In the genomic region with DNA sequence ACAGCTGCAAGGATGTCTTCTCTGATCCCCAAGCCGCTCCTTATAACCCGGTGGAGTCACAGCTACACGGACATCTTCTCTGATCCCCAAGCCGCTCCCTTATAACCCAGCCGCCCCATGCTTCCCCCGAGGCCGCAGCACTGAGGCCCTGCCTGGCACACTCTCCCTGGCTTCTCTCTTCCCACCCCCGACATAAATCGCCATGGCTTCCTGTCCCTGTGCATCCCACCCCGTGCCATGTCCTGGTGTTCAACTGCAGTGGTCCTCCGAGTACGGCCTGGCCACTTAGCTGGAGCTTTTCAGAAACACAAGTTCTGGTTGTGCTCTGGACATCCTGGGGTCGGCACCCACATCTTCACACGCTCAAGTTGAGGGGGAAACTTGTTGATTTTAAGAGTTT, we compare ENCODE assay signal across 11 cellular contexts.
DNase-seq lines count a peak whose midpoint lies in the region; ATAC-seq, FAIRE-seq and TF ChIP-seq lines count a peak whose summit lies in the region.
"Had no signal": no experiment of that assay in that cellular context is flagged by ENCODE, and none has a peak within 500 bp of the region (broad histone marks: within the 10 kb centered on the region; RNA-seq: fewer than 3 reads in every experiment).

No MANE protein-coding gene starts in this region.

- BruUV-seq in GM12878 (replicated peaks; lab: Mats Ljungman, UMichigan) = TSS peak; percentile 44

- 92% methylated on average over 12 of the region's 14 CpGs for WGBS in GM12878 (ENCODE audit: insufficient coverage, insufficient replicate concordance, low lambda C conversion rate, missing lambda C conversion rate)
- WGBS in mesodermal cell (ENCODE audit: insufficient coverage in 2 of 2), 2 experiments = 85 to 90% methylated on average over 9 to 13 of the region's 14 CpGs
- 49 to 50% methylated on average over 14 of the region's 14 CpGs for WGBS in tibial nerve, 2 donors

- peak overlapping the region; percentile 73 for H3K27ac Mint-ChIP-seq in activated naive CD4-positive, alpha-beta T cell treated with anti-CD3 and anti-CD28 coated beads, Interleukin-2, amount 50 U/mL, for 24 hours

- H3K4me3 ChIP-seq in GM12878 = no peak overlapping the region
- no peak overlapping the region for H3K4me3 ChIP-seq in mesodermal cell (ENCODE audit: extremely low read depth, insufficient read depth, low read length, poor library complexity, severe bottlenecking)
- H3K4me3 ChIP-seq in tibial nerve = no peak overlapping the region

- SMC1A ChIA-PET in GM12878 (lab: Charles Lee; ENCODE audit: uncharacterized antibody, unreplicated experiment) = no interaction called here

- POLR2A ChIA-PET in GM12878 (lab: Charles Lee) = no interaction called here

- no peak for DNase-seq in activated naive CD4-positive, alpha-beta T cell treated with Interleukin-2 at 50 U/mL for 16 hours
- DNase-seq in GM12878 (ENCODE audit: low read depth, low spot score) = no peak
- DNase-seq in tibial nerve (ENCODE audit: low spot score in 2 of 2) = peak in 1 of 2 donors; percentile 11
- no peak for DNase-seq in germinal center (ENCODE audit: low spot score)
- DNase-seq in OCI-M2 (lab: John Stamatoyannopoulos, UW; ENCODE audit: unreplicated experiment) = no peak
- no peak for DNase-seq in HUDEP-2 (lab: John Stamatoyannopoulos, UW; ENCODE audit: unreplicated experiment in 76 of 76)
- DNase-seq: HCEC 1CT, NCI-H446 treated with DMSO at 0.1 percent for 48 hours, SHP77 treated with DMSO at 0.1 percent for 48 hours had no signal

- H3K4me2 ChIP-seq in GM12878 (ENCODE audit: control insufficient read depth, insufficient read depth) = no peak overlapping the region

- H3K4me1 Mint-ChIP-seq in activated naive CD4-positive, alpha-beta T cell treated with anti-CD3 and anti-CD28 coated beads, Interleukin-2, amount 50 U/mL, for 24 hours = peaks cover 39% of the 10 kb centered on the region

- TF ChIP-seq POLR2A in GM12878 (IDR thresholded peaks at IDR 0.05; ENCODE audit: low read depth, low read length) (no peak), tibial nerve (IDR thresholded peaks at IDR 0.05) (no peak)

- RAD21 ChIA-PET in GM12878 (lab: Charles Lee; ENCODE audit: unreplicated experiment) = no interaction called here

- no peak for TF ChIP-seq RAD21 in GM12878 (IDR thresholded peaks at IDR 0.05; ENCODE audit: insufficient read depth, low read depth, low read length)

- H3K79me2 ChIP-seq in GM12878 (ENCODE audit: control insufficient read depth, insufficient read depth, low read length) = no peaks in the 10 kb centered on the region

- H3K9ac ChIP-seq in GM12878 (ENCODE audit: control insufficient read depth, insufficient read depth, low read length) = no peak overlapping the region

- ATAC-seq in GM12878 = no peak

- no peaks in the 10 kb centered on the region for H3K9me3 Mint-ChIP-seq in activated naive CD4-positive, alpha-beta T cell treated with anti-CD3 and anti-CD28 coated beads, Interleukin-2, amount 50 U/mL, for 24 hours

- TF ChIP-seq EP300 in GM12878 (IDR thresholded peaks at IDR 0.05; ENCODE audit: borderline replicate concordance in 1 of 2, control insufficient read depth in 1 of 2, low read depth in 2 of 2, low read length in 2 of 2) (no peak), tibial nerve (IDR thresholded peaks at IDR 0.05) (no peak)

- peaks cover 15% of the 10 kb centered on the region for H3K4me1 ChIP-seq in GM12878 (ENCODE audit: control insufficient read depth, insufficient read depth, low read length)
- peaks cover 17% of the 10 kb centered on the region for H3K4me1 ChIP-seq in mesodermal cell (ENCODE audit: control insufficient read depth, insufficient read depth, low read length, poor library complexity, severe bottlenecking)
- peaks cover 0 to 52% (median 24%) of the 10 kb centered on the region in 4 donors for H3K4me1 ChIP-seq in tibial nerve

- CTCF ChIA-PET in GM12878 (lab: Yijun Ruan, JAX) = no interaction called here

- H3K27ac ChIP-seq in GM12878 (ENCODE audit: control insufficient read depth, insufficient read depth) = no peak overlapping the region
- peak overlapping the region; percentile 74 for H3K27ac ChIP-seq in mesodermal cell (ENCODE audit: low read depth, low read length, severe bottlenecking)
- H3K27ac ChIP-seq in tibial nerve = peak overlapping the region in 3 of 4 donors; percentile 6 to 69 (median 37)

- H3K36me3 ChIP-seq in GM12878 (ENCODE audit: control insufficient read depth in 2 of 2, insufficient read depth in 2 of 2, low read length in 1 of 2) = peaks cover 3 to 14% of the 10 kb centered on the region in 2 experiments
- H3K36me3 ChIP-seq in mesodermal cell (ENCODE audit: control insufficient read depth, insufficient read depth, low read length) = peaks cover 68% of the 10 kb centered on the region
- peaks cover 0 to 24% (median 0%) of the 10 kb centered on the region in 3 donors for H3K36me3 ChIP-seq in tibial nerve

- H3K4me3 Mint-ChIP-seq in activated naive CD4-positive, alpha-beta T cell treated with anti-CD3 and anti-CD28 coated beads, Interleukin-2, amount 50 U/mL, for 24 hours = no peak overlapping the region

- no peak for TF ChIP-seq CTCF in GM12878 (IDR thresholded peaks at IDR 0.05 in 2 of 3, conservative IDR thresholded peaks at IDR 0.05 in 1 of 3; ENCODE audit: control insufficient read depth in 2 of 3, extremely low read depth in 1 of 3, insufficient read depth in 1 of 3, low read depth in 3 of 3, low read length in 3 of 3)
- no peak for TF ChIP-seq CTCF in tibial nerve (IDR thresholded peaks at IDR 0.05)

- peaks cover 10% of the 10 kb centered on the region for H3K36me3 Mint-ChIP-seq in activated naive CD4-positive, alpha-beta T cell treated with anti-CD3 and anti-CD28 coated beads, Interleukin-2, amount 50 U/mL, for 24 hours

- H3K27me3 Mint-ChIP-seq in activated naive CD4-positive, alpha-beta T cell treated with anti-CD3 and anti-CD28 coated beads, Interleukin-2, amount 50 U/mL, for 24 hours = no peaks in the 10 kb centered on the region

- intact Hi-C loops in GM12878 (cut with micrococcal nuclease; ENCODE audit: unreplicated experiment) = no loop called here

- H3K27me3 ChIP-seq in GM12878 (replicated peaks in 1 of 2; ENCODE audit: control insufficient read depth in 2 of 2, insufficient read depth in 2 of 2, low read length in 1 of 2) (no peaks in the 10 kb centered on the region), tibial nerve (no peaks in the 10 kb centered on the region)

- no peak for FAIRE-seq in GM12878 (lab: Jason Lieb, UNC)

- H3K9me3 ChIP-seq in GM12878 (replicated peaks; ENCODE audit: control insufficient read depth, insufficient read depth, low read length) (no peaks in the 10 kb centered on the region), mesodermal cell (ENCODE audit: control insufficient read depth, low read length) (peaks cover 9% of the 10 kb centered on the region), tibial nerve (no peaks in the 10 kb centered on the region)

- H2AFZ ChIP-seq in GM12878 (ENCODE audit: control insufficient read depth, low read depth, low read length) = no peak overlapping the region

- in situ Hi-C loops in GM12878 (cut with MboI) = no loop called here

- H4K20me1 ChIP-seq in GM12878 (ENCODE audit: control insufficient read depth, insufficient read depth) = no peaks in the 10 kb centered on the region

TF ChIP-seq in GM12878, 131 proteins besides CTCF, POLR2A, EP300 and RAD21 (continues in another document):
- TF ChIP-seq KAT2A (conservative IDR thresholded peaks at IDR 0.05; ENCODE audit: control insufficient read depth, low read depth, low read length) (no peak), FOXM1 (IDR thresholded peaks at IDR 0.05; ENCODE audit: low read depth, low read length) (no peak), TCF3 (IDR thresholded peaks at IDR 0.05; ENCODE audit: borderline replicate concordance, insufficient read depth, low read depth, low read length) (no peak)
- TF ChIP-seq, protein P1, sequence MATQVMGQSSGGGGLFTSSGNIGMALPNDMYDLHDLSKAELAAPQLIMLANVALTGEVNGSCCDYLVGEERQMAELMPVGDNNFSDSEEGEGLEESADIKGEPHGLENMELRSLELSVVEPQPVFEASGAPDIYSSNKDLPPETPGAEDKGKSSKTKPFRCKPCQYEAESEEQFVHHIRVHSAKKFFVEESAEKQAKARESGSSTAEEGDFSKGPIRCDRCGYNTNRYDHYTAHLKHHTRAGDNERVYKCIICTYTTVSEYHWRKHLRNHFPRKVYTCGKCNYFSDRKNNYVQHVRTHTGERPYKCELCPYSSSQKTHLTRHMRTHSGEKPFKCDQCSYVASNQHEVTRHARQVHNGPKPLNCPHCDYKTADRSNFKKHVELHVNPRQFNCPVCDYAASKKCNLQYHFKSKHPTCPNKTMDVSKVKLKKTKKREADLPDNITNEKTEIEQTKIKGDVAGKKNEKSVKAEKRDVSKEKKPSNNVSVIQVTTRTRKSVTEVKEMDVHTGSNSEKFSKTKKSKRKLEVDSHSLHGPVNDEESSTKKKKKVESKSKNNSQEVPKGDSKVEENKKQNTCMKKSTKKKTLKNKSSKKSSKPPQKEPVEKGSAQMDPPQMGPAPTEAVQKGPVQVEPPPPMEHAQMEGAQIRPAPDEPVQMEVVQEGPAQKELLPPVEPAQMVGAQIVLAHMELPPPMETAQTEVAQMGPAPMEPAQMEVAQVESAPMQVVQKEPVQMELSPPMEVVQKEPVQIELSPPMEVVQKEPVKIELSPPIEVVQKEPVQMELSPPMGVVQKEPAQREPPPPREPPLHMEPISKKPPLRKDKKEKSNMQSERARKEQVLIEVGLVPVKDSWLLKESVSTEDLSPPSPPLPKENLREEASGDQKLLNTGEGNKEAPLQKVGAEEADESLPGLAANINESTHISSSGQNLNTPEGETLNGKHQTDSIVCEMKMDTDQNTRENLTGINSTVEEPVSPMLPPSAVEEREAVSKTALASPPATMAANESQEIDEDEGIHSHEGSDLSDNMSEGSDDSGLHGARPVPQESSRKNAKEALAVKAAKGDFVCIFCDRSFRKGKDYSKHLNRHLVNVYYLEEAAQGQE (IDR thresholded peaks at IDR 0.05; ENCODE audit: low read depth, low read length) = no peak
- TF ChIP-seq, protein P2, sequence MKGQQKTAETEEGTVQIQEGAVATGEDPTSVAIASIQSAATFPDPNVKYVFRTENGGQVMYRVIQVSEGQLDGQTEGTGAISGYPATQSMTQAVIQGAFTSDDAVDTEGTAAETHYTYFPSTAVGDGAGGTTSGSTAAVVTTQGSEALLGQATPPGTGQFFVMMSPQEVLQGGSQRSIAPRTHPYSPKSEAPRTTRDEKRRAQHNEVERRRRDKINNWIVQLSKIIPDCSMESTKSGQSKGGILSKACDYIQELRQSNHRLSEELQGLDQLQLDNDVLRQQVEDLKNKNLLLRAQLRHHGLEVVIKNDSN (IDR thresholded peaks at IDR 0.05; ENCODE audit: borderline replicate concordance, extremely low read length, insufficient read depth, low read depth, low read length) = no peak
